In the genomic region with DNA sequence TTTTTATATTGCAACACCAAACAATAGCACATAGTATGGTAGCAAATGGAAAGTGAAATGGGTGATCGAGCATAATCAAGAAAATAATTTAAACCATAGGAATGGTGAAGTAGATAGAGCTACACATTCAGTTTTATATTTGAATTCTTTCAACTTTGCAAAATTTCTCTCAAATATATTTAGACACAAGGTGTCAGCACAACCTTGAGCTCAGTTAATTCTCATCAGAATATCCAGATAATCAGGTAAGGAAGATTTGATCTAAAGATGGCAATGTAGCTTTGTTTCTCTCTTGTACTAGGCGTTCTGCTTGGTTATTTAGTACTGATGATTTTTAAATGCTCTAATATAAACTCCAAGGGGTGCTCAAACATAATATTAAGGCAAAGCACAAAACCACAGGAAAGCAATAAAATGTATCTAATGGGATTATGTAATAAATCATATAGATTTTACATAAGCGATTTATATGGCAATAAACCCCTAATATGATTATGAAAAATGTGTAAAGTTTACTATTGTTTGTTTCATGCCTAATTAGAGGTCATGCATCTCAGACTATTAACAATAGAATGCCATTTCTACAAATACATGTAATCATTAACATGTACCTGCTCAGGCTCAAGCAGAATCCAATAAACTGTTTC, we compare ENCODE assay signal across 1 cellular context.
TF ChIP-seq lines count a peak whose summit lies in the region.

No MANE protein-coding gene starts in this region.

TF ChIP-seq in A549, 52 proteins besides CTCF, POLR2A, EP300 and RAD21:
- TF ChIP-seq SMC3 (IDR thresholded peaks at IDR 0.05): 0 out of 3 replicates have a peak, but pooled peaks have one; percentile 11
- TF ChIP-seq, protein P1, sequence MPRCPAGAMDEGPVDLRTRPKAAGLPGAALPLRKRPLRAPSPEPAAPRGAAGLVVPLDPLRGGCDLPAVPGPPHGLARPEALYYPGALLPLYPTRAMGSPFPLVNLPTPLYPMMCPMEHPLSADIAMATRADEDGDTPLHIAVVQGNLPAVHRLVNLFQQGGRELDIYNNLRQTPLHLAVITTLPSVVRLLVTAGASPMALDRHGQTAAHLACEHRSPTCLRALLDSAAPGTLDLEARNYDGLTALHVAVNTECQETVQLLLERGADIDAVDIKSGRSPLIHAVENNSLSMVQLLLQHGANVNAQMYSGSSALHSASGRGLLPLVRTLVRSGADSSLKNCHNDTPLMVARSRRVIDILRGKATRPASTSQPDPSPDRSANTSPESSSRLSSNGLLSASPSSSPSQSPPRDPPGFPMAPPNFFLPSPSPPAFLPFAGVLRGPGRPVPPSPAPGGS (IDR thresholded peaks at IDR 0.05): no peak
